Comparison of ENCODE assay signal across 16 cellular contexts in the genomic region with DNA sequence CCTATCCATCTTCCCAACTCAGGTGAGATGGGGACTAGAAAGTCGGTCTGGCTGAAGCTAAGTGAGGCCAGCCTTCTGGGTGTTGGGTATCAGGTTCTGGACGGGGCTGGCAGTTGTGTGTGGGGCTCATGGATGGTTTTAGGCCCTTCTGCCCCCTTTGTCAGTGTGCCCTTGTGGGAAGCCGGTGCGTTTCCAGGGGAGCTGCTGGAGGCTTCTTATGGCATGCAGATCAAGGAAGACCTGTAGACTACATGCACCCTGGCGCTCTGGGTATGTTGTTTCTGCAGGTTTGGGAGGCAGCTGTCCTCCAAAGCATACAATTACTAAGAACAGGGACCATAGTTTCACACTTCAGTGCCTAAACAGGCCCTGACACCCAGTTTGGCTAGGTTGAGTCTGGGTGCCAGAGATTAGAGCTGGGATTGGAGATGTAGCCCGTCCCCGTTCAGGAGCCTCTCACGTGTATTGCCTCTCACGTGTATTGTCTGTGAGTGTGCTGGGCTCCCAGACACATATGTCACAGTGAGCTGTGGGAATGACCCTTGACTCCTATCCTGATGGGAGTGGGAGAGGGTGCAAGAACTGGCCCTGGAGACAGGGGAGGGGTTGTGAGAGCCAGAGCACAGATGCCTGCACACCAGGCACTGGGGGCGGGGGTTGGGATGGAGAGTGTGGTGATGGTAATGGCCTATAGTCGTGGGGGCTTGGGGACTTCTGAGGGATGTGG. TPM values are rescaled to one million over a fixed set of nuclear protein-coding genes. Genes with fewer than 3 reads are reported as not detected.
DNase-seq lines count a peak whose midpoint lies in the region; ATAC-seq, FAIRE-seq and TF ChIP-seq lines count a peak whose summit lies in the region.
"Had no signal": no experiment of that assay in that cellular context is flagged by ENCODE, and none has a peak within 500 bp of the region (broad histone marks: within the 10 kb centered on the region; RNA-seq: fewer than 3 reads in every experiment).

No MANE protein-coding gene starts in this region.

- H2BK20ac ChIP-seq in IMR-90 (ENCODE audit: low read depth, low read length) = no peak overlapping the region

- TF ChIP-seq RAD21 in IMR-90 (IDR thresholded peaks at IDR 0.05; ENCODE audit: low read length) (no peak), neural cell (conservative IDR thresholded peaks at IDR 0.05) (no peak)

- H3K4me2 ChIP-seq in IMR-90 (ENCODE audit: low read depth, low read length) (no peak overlapping the region), neural cell (ENCODE audit: low read length) (no peak overlapping the region)

- no peak overlapping the region for H3K4me3 ChIP-seq in CD4-positive, CD25-positive, alpha-beta regulatory T cell (ENCODE audit: low read depth, low read length)
- H3K4me3 ChIP-seq in IMR-90 (ENCODE audit: insufficient read depth, low read depth, low read length) = no peak overlapping the region
- no peak overlapping the region for H3K4me3 ChIP-seq in neural cell (ENCODE audit: low read length)
- no peak overlapping the region for H3K4me3 ChIP-seq in SJCRH30
- H3K4me3 ChIP-seq: suprapubic skin had no signal

- WGBS in IMR-90 (ENCODE audit: extremely low coverage in 2 of 2, insufficient read length in 1 of 2), 2 experiments = 83% methylated on average over 5 of the region's 11 CpGs; no CpG with 5 or more reads in 1 of the 2 experiments

- H3K23ac ChIP-seq in IMR-90 (ENCODE audit: low read depth, low read length) = no peak overlapping the region

- no peak for TF ChIP-seq POLR2A in IMR-90 (IDR thresholded peaks at IDR 0.05; ENCODE audit: low read depth, low read length)

- H3K27ac ChIP-seq in CD4-positive, CD25-positive, alpha-beta regulatory T cell (ENCODE audit: insufficient read depth, low read length, poor library complexity, severe bottlenecking) = no peak overlapping the region
- H3K27ac ChIP-seq in IMR-90 (ENCODE audit: insufficient read depth, low read length) (no peak overlapping the region), neural cell (ENCODE audit: low read length) (peak overlapping the region; percentile 63), SJCRH30 (no peak overlapping the region)
- H3K27ac ChIP-seq: suprapubic skin had no signal

- FAIRE-seq in GM19239 (lab: Jason Lieb, UNC) = no peak
- FAIRE-seq: TTC549 had no signal

- peaks cover 28% of the 10 kb centered on the region for H3K4me1 ChIP-seq in CD4-positive, CD25-positive, alpha-beta regulatory T cell (ENCODE audit: control insufficient read depth, insufficient read depth, low read length, poor library complexity, severe bottlenecking)
- H3K4me1 ChIP-seq in IMR-90 (ENCODE audit: control insufficient read depth, insufficient read depth, low read length) (peaks cover 9% of the 10 kb centered on the region), SJCRH30 (peaks cover 3% of the 10 kb centered on the region; the same call in 1 of the 2 replicates)

- no peak for ATAC-seq in CD4-positive, CD25-positive, alpha-beta regulatory T cell (ENCODE audit: low read depth in 2 of 2)
- ATAC-seq in IMR-90 (ENCODE audit: low read depth) (no peak), SK-N-SH treated with all-trans-retinoic acid at 6 μM for 48 hours (no peak), HG03565 (IDR thresholded peaks at IDR 0.05; ENCODE audit: unreplicated experiment) (no peak)

- no peak overlapping the region for H3K14ac ChIP-seq in IMR-90 (replicated peaks; ENCODE audit: low read depth, low read length)

- CTCF ChIA-PET in IMR-90 (lab: Yijun Ruan, JAX) = interaction anchor here (2.1 kb wide), 1 partner anchor 10 kb away, joined by 10 read pairs; no protein-coding TSS in a partner anchor

- no peaks in the 10 kb centered on the region for H3K9me3 ChIP-seq in CD4-positive, CD25-positive, alpha-beta regulatory T cell (ENCODE audit: control insufficient read depth in 2 of 2, low read length in 2 of 2)
- no peaks in the 10 kb centered on the region for H3K9me3 ChIP-seq in IMR-90 (ENCODE audit: control insufficient read depth, insufficient read depth, low read length)
- H3K9me3 ChIP-seq in neural cell (ENCODE audit: low read length) = no peaks in the 10 kb centered on the region
- no peaks in the 10 kb centered on the region for H3K9me3 ChIP-seq in SJCRH30 (replicated peaks)
- H3K9me3 ChIP-seq: suprapubic skin had no signal

- H3K9ac ChIP-seq in IMR-90 (ENCODE audit: low read depth, low read length) (no peak overlapping the region), neural cell (ENCODE audit: low read length) (no peak overlapping the region)

- H2AK5ac ChIP-seq in IMR-90 (ENCODE audit: low read depth, low read length) = peak overlapping the region; percentile 9; the same call in 1 of the 2 replicates

- no peak overlapping the region for H2AFZ ChIP-seq in IMR-90 (replicated peaks; ENCODE audit: low read length, poor library complexity)
- H2AFZ ChIP-seq in neural cell (ENCODE audit: low read depth, low read length) = no peak overlapping the region

- no TSS peak for BruUV-seq in IMR-90 (replicated peaks; lab: Mats Ljungman, UMichigan)

- H2BK5ac ChIP-seq in IMR-90 (ENCODE audit: low read depth, low read length, poor library complexity, severe bottlenecking) = no peak overlapping the region

- no peaks in the 10 kb centered on the region for H3K9me2 ChIP-seq in neural cell (ENCODE audit: insufficient read depth, low read length)

- H3K36me3 Mint-ChIP-seq in CD4-positive, CD25-positive, alpha-beta regulatory T cell = peaks cover 10% of the 10 kb centered on the region
- H3K36me3 Mint-ChIP-seq in chondrocyte (ENCODE audit: low read depth) = no peaks in the 10 kb centered on the region

- peak overlapping the region in 2 of 4 donors; percentile 58 to 85 for H3K4me3 Mint-ChIP-seq in CD4-positive, CD25-positive, alpha-beta regulatory T cell
- H3K4me3 Mint-ChIP-seq in chondrocyte (ENCODE audit: unreplicated experiment) = no peak overlapping the region

- H3K27ac Mint-ChIP-seq in CD4-positive, CD25-positive, alpha-beta regulatory T cell = peak overlapping the region; percentile 21 to 96 (median 84)
- peak overlapping the region; percentile 79 for H3K27ac Mint-ChIP-seq in chondrocyte (ENCODE audit: unreplicated experiment)

- no peaks in the 10 kb centered on the region for H3K79me2 ChIP-seq in neural cell (replicated peaks; ENCODE audit: insufficient read depth, low read length)

- peak overlapping the region; percentile 1 for H2AK9ac ChIP-seq in IMR-90 (replicated peaks; ENCODE audit: low read depth, low read length, poor library complexity)

- no peak for TF ChIP-seq EP300 in neural cell (conservative IDR thresholded peaks at IDR 0.05; ENCODE audit: poor library complexity, severe bottlenecking)

- H4K8ac ChIP-seq in IMR-90 (ENCODE audit: low read depth in 2 of 2, low read length in 2 of 2) = no peak overlapping the region

- H4K5ac ChIP-seq in IMR-90 (ENCODE audit: low read depth, low read length) = no peak overlapping the region

- H3K27me3 ChIP-seq in CD4-positive, CD25-positive, alpha-beta regulatory T cell (ENCODE audit: control insufficient read depth, insufficient read depth, low read length) = no peaks in the 10 kb centered on the region
- H3K27me3 ChIP-seq in IMR-90 (ENCODE audit: control insufficient read depth, insufficient read depth, low read length) (no peaks in the 10 kb centered on the region), neural cell (ENCODE audit: insufficient read depth, low read depth, low read length) (no peaks in the 10 kb centered on the region), SJCRH30 (no peaks in the 10 kb centered on the region)
- H3K27me3 ChIP-seq: suprapubic skin had no signal

- H3K79me1 ChIP-seq in IMR-90 (ENCODE audit: low read depth in 1 of 2, low read length in 2 of 2) = peaks cover 6 to 34% of the 10 kb centered on the region in 2 experiments; a peak in 3 of 4 replicates

- no peak overlapping the region for H3K18ac ChIP-seq in IMR-90 (ENCODE audit: low read depth, low read length)

- H3K36me3 ChIP-seq in CD4-positive, CD25-positive, alpha-beta regulatory T cell (ENCODE audit: control insufficient read depth, insufficient read depth, low read length) = no peaks in the 10 kb centered on the region
- H3K36me3 ChIP-seq in IMR-90 (ENCODE audit: control insufficient read depth, insufficient read depth, low read length) = no peaks in the 10 kb centered on the region
- no peaks in the 10 kb centered on the region for H3K36me3 ChIP-seq in neural cell (ENCODE audit: insufficient read depth, low read length)
- no peaks in the 10 kb centered on the region for H3K36me3 ChIP-seq in SJCRH30
- H3K36me3 ChIP-seq: suprapubic skin had no signal

- H3K4me1 Mint-ChIP-seq in CD4-positive, CD25-positive, alpha-beta regulatory T cell = peaks cover 17 to 55% (median 36%) of the 10 kb centered on the region in 4 donors
- H3K4me1 Mint-ChIP-seq in chondrocyte (ENCODE audit: low read depth) = peaks cover 48% of the 10 kb centered on the region

- H4K91ac ChIP-seq in IMR-90 (ENCODE audit: insufficient read depth, low read depth, low read length) = no peak overlapping the region

- no peak overlapping the region for H2BK15ac ChIP-seq in IMR-90 (ENCODE audit: low read depth, low read length)

- no peak overlapping the region for H2BK120ac ChIP-seq in IMR-90 (ENCODE audit: low read depth, low read length)

- H4K20me1 ChIP-seq in IMR-90 (ENCODE audit: insufficient read depth, low read length) (peaks cover 4% of the 10 kb centered on the region; the same call in 1 of the 2 replicates), neural cell (ENCODE audit: insufficient read depth) (no peaks in the 10 kb centered on the region)

- in situ Hi-C loops in IMR-90 (cut with MboI; ENCODE audit: low sequenced_read_pairs) = loop anchor here (10.0 to 25.0 kb wide), 2 partner anchors 427 to 830 kb away; no protein-coding TSS in a partner anchor

- dilution Hi-C loops in IMR-90 (cut with HindIII; ENCODE audit: low sequenced_read_pairs, unreplicated experiment) = no loop called here

- H3F3A ChIP-seq in neural cell (ENCODE audit: insufficient read depth, low read length, poor library complexity, severe bottlenecking) = no peaks in the 10 kb centered on the region

- intact Hi-C loops in IMR-90 (cut with micrococcal nuclease) = no loop called here

- no peaks in the 10 kb centered on the region for H3K9me3 Mint-ChIP-seq in CD4-positive, CD25-positive, alpha-beta regulatory T cell
- H3K9me3 Mint-ChIP-seq in chondrocyte (ENCODE audit: low read depth) = no peaks in the 10 kb centered on the region

- no peak overlapping the region for H3K56ac ChIP-seq in IMR-90 (ENCODE audit: extremely low read depth, insufficient read depth, low read length)

- no peak overlapping the region for H3K4ac ChIP-seq in IMR-90 (ENCODE audit: low read depth, low read length)

- H3K27me3 Mint-ChIP-seq in CD4-positive, CD25-positive, alpha-beta regulatory T cell = no peaks in the 10 kb centered on the region
- no peaks in the 10 kb centered on the region for H3K27me3 Mint-ChIP-seq in chondrocyte (ENCODE audit: low read depth)

- peaks cover 8% of the 10 kb centered on the region; the same call in 1 of the 2 replicates for H3K9me1 ChIP-seq in IMR-90 (ENCODE audit: insufficient read depth, low read length)

- TF ChIP-seq CTCF in IMR-90 (conservative IDR thresholded peaks at IDR 0.05; ENCODE audit: low read depth, low read length) = no peak
- TF ChIP-seq CTCF in chondrocyte (IDR thresholded peaks at IDR 0.05) = no peak
- TF ChIP-seq CTCF in neural cell (IDR thresholded peaks at IDR 0.05; ENCODE audit: poor library complexity, severe bottlenecking) = no peak

- POLR2A ChIA-PET in IMR-90 (lab: Charles Lee; ENCODE audit: unreplicated experiment) = interaction anchor here (0.6 kb wide), 1 partner anchor 32 kb away, joined by 3 read pairs; a partner anchor contains a TSS

- DNase-seq in CD4-positive, CD25-positive, alpha-beta regulatory T cell = no peak
- no peak for DNase-seq in IMR-90
- DNase-seq in chondrocyte (ENCODE audit: low spot score) = no peak
- no peak for DNase-seq in SJCRH30
- no peak for DNase-seq in GM19239 (ENCODE audit: insufficient read length, low spot score)
- DNase-seq: activated gamma-delta T cell; cortex of kidney; NCI-H187 treated with DMSO at 0.1 percent for 48 hours; NCI-H446 treated with DMSO at 0.1 percent for 48 hours; right cardiac atrium; stimulated activated CD4-positive, alpha-beta T cell treated with anti-CD3 and anti-CD28 coated beads, Interleukin-1b, Interleukin-23, amount 100 ng/mL, for 48 hours had no signal

RNA-seq across cellular contexts. Expression of gene WDR25, which starts 31.3 kb away (rescaled TPM):
- total RNA-seq in CD4-positive, CD25-positive, alpha-beta regulatory T cell = 5.2 TPM
- polyA plus RNA-seq in CD4-positive, CD25-positive, alpha-beta regulatory T cell = 10 to 100 TPM in 2 of 4 donors, 1 to 10 TPM in 2; 7.9 to 15.0 (median 10.2) TPM
- total RNA-seq in IMR-90 (2012; rRNA removed) (22.5 and 25.8 TPM in 2 replicates), chondrocyte (11.4 to 15.7 TPM (median 14.5 TPM) in 3 replicates)
- polyA plus RNA-seq in IMR-90 (2012; rRNA removed) (16.6 and 16.9 TPM in 2 replicates), neural cell (26.3 and 30.2 TPM in 2 replicates)
- 14.0 and 18.1 TPM in 2 replicates for polyA plus RNA-seq in IMR-90 (2012; cell fraction: cytosol; rRNA removed)
- polyA plus RNA-seq in IMR-90 (2012; cell fraction: nucleus; rRNA removed; ENCODE audit: low replicate concordance) = 9.9 and 11.9 TPM in 2 replicates
- polyA minus RNA-seq in neural cell = 31.4 and 39.8 TPM in 2 replicates
- total RNA-seq in SJCRH30 (2014; rRNA removed; shearing (Covaris generic)) = 7.4 and 8.7 TPM in 2 replicates
